In genomic region chr18:6200375-6200774, GRCh38 we compare ENCODE assay signal across 33 cellular contexts.
"Had no signal": no experiment of that assay in that cellular context is flagged by ENCODE, and none has a peak within 500 bp of the region (broad histone marks: within the 10 kb centered on the region; RNA-seq: fewer than 3 reads in every experiment).

No MANE protein-coding gene starts in this region.

- H3K27ac ChIP-seq: adrenal gland, body of pancreas, brain microvascular endothelial cell, breast epithelium, VCaP had no signal

- DNase-seq: activated B cell treated with CpG ODN at 0.5 μM for 24 hours; activated CD4-positive, alpha-beta memory T cell treated with anti-CD3 and anti-CD28 coated beads for 36 hours; activated CD4-positive, alpha-beta T cell treated with anti-CD3 and anti-CD28 coated beads for 4 hours; activated CD4-positive, alpha-beta T cell treated with anti-CD3 and anti-CD28 coated beads, Interleukin-2, amount 10 ng/mL, durations not matched to agents 24 days and 14 days; activated CD4-positive, alpha-beta T cell treated with anti-CD3 and anti-CD28 coated beads, Interleukin-2, amount 50 U/mL, for 1 hour; activated CD4-positive, alpha-beta T cell treated with anti-CD3 and anti-CD28 coated beads, Interleukin-2, amount 50 U/mL, for 4 hours; activated CD4-positive, CD25-positive, alpha-beta regulatory T cell treated with anti-CD3 and anti-CD28 coated beads, Interleukin-2, amount 50 U/mL, for 72 hours; activated CD8-positive, alpha-beta memory T cell treated with anti-CD3 and anti-CD28 coated beads, Interleukin-2, amount 50 U/mL, for 4 hours; activated CD8-positive, alpha-beta T cell treated with anti-CD3 and anti-CD28 coated beads for 36 hours; activated effector memory CD4-positive, alpha-beta T cell treated with anti-CD3 and anti-CD28 coated beads, Interleukin-2, amount 50 U/mL, for 16 hours; activated gamma-delta T cell treated with Interleukin-2 at 50 U/mL for 16 hours; activated naive CD4-positive, alpha-beta T cell; activated naive CD4-positive, alpha-beta T cell treated with anti-CD3 and anti-CD28 coated beads for 36 hours; activated naive CD4-positive, alpha-beta T cell treated with anti-CD3 and anti-CD28 coated beads, Interleukin-2, amount 50 U/mL, for 16 hours; activated naive CD8-positive, alpha-beta T cell treated with anti-CD3 and anti-CD28 coated beads for 36 hours; activated T-cell treated with anti-CD3 and anti-CD28 coated beads for 4 hours; activated T-cell treated with anti-CD3 and anti-CD28 coated beads, Interleukin-2, amount 50 U/mL, for 1 hour; activated T-cell treated with anti-CD3 and anti-CD28 coated beads, Interleukin-2, amount 50 U/mL, for 4 hours; activated T-cell treated with anti-CD3 and anti-CD28 coated beads, Interleukin-2, amount 50 U/mL, for 72 hours; adrenal gland; amniotic stem cell; aorta; body of pancreas; brain microvascular endothelial cell; central memory CD4-positive, alpha-beta T cell; T-helper 2 cell; T-helper 9 cell had no signal

- H3K4me1 ChIP-seq: adrenal gland, body of pancreas, breast epithelium had no signal

- H3K27me3 Mint-ChIP-seq: activated B cell treated with CpG ODN at 0.5 μM for 24 hours; activated CD4-positive, alpha-beta memory T cell treated with anti-CD3 and anti-CD28 coated beads for 36 hours; activated CD4-positive, alpha-beta T cell treated with anti-CD3 and anti-CD28 coated beads, Interleukin-2, amount 10 ng/mL, durations not matched to agents 24 days and 14 days; activated CD8-positive, alpha-beta T cell treated with anti-CD3 and anti-CD28 coated beads for 36 hours; activated naive CD8-positive, alpha-beta T cell treated with anti-CD3 and anti-CD28 coated beads for 36 hours; activated T-helper 17 cell treated with anti-CD3 and anti-CD28 coated beads, Interleukin-2, amount 50 U/mL, for 72 hours had no signal

- H3K36me3 ChIP-seq: adrenal gland, brain microvascular endothelial cell, breast epithelium had no signal

- H3K4me1 Mint-ChIP-seq: activated B cell treated with CpG ODN at 0.5 μM for 24 hours; activated CD4-positive, alpha-beta T cell treated with anti-CD3 and anti-CD28 coated beads, Interleukin-2, amount 10 ng/mL, durations not matched to agents 24 days and 14 days; activated naive CD8-positive, alpha-beta T cell treated with anti-CD3 and anti-CD28 coated beads for 36 hours; activated T-helper 17 cell treated with anti-CD3 and anti-CD28 coated beads, Interleukin-2, amount 50 U/mL, for 72 hours had no signal

- H3K9me3 ChIP-seq: adrenal gland, body of pancreas, breast epithelium had no signal

- H3K36me3 Mint-ChIP-seq: activated CD4-positive, alpha-beta memory T cell treated with anti-CD3 and anti-CD28 coated beads for 36 hours; activated naive CD8-positive, alpha-beta T cell treated with anti-CD3 and anti-CD28 coated beads for 36 hours had no signal

- H3K27ac Mint-ChIP-seq: activated B cell treated with CpG ODN at 0.5 μM for 24 hours; activated CD4-positive, alpha-beta memory T cell treated with anti-CD3 and anti-CD28 coated beads for 36 hours; activated CD4-positive, alpha-beta T cell treated with anti-CD3 and anti-CD28 coated beads, Interleukin-2, amount 10 ng/mL, durations not matched to agents 24 days and 14 days; activated CD8-positive, alpha-beta T cell treated with anti-CD3 and anti-CD28 coated beads for 36 hours; activated naive CD4-positive, alpha-beta T cell treated with anti-CD3 and anti-CD28 coated beads for 36 hours; activated naive CD4-positive, alpha-beta T cell treated with anti-CD3 and anti-CD28 coated beads, Interleukin-2, amount 50 U/mL, for 72 hours; activated naive CD8-positive, alpha-beta T cell treated with anti-CD3 and anti-CD28 coated beads for 36 hours; activated T-cell treated with anti-CD3 and anti-CD28 coated beads, Interleukin-2, amount 50 U/mL, for 72 hours; activated T-helper 1 cell treated with anti-CD3 and anti-CD28 coated beads, Interleukin-12 subunit alpha, Interleukin-12 subunit beta, Interleukin-2, Interleukin-4 antibody, amounts not matched to agents 30 ng/mL and 10 ng/mL and 1 ng/mL, durations not matched to agents 14 hours and 24 hours and 36 hours; activated T-helper 17 cell treated with anti-CD3 and anti-CD28 coated beads, Interleukin-2, amount 50 U/mL, for 72 hours; T-helper 2 cell treated with Interferon-gamma antibody and Interleukin-4, amounts not matched to agents 5 μg/mL and 100 μg/mL, for 36 hours had no signal

- H3K4me3 Mint-ChIP-seq: activated B cell treated with CpG ODN at 0.5 μM for 24 hours; activated CD4-positive, alpha-beta memory T cell treated with anti-CD3 and anti-CD28 coated beads for 36 hours; activated CD4-positive, alpha-beta T cell treated with anti-CD3 and anti-CD28 coated beads, Interleukin-2, amount 10 ng/mL, durations not matched to agents 24 days and 14 days; activated CD8-positive, alpha-beta T cell treated with anti-CD3 and anti-CD28 coated beads for 36 hours; activated naive CD4-positive, alpha-beta T cell treated with anti-CD3 and anti-CD28 coated beads for 36 hours; activated naive CD8-positive, alpha-beta T cell treated with anti-CD3 and anti-CD28 coated beads for 36 hours; activated T-cell treated with anti-CD3 and anti-CD28 coated beads, Interleukin-2, amount 50 U/mL, for 4 hours; activated T-cell treated with anti-CD3 and anti-CD28 coated beads, Interleukin-2, amount 50 U/mL, for 72 hours; activated T-helper 1 cell treated with anti-CD3 and anti-CD28 coated beads, Interleukin-12 subunit alpha, Interleukin-12 subunit beta, Interleukin-2, Interleukin-4 antibody, amounts not matched to agents 30 ng/mL and 10 ng/mL and 1 ng/mL, durations not matched to agents 14 hours and 24 hours and 36 hours; activated T-helper 17 cell treated with anti-CD3 and anti-CD28 coated beads, Interleukin-2, amount 50 U/mL, for 72 hours; T-helper 2 cell treated with Interferon-gamma antibody and Interleukin-4, amounts not matched to agents 5 μg/mL and 100 μg/mL, for 36 hours had no signal

- H3K27me3 ChIP-seq: adrenal gland, body of pancreas, brain microvascular endothelial cell, breast epithelium had no signal

- H3K4me3 ChIP-seq: adrenal gland, body of pancreas, breast epithelium had no signal

- H3K9me3 Mint-ChIP-seq: activated CD4-positive, alpha-beta T cell treated with anti-CD3 and anti-CD28 coated beads, Interleukin-2, amount 10 ng/mL, durations not matched to agents 24 days and 14 days; activated CD8-positive, alpha-beta T cell treated with anti-CD3 and anti-CD28 coated beads for 36 hours; activated naive CD4-positive, alpha-beta T cell treated with anti-CD3 and anti-CD28 coated beads for 36 hours; activated naive CD8-positive, alpha-beta T cell treated with anti-CD3 and anti-CD28 coated beads for 36 hours; activated T-helper 1 cell treated with anti-CD3 and anti-CD28 coated beads, Interleukin-12 subunit alpha, Interleukin-12 subunit beta, Interleukin-2, Interleukin-4 antibody, amounts not matched to agents 30 ng/mL and 10 ng/mL and 1 ng/mL, durations not matched to agents 14 hours and 24 hours and 36 hours; T-helper 2 cell treated with Interferon-gamma antibody and Interleukin-4, amounts not matched to agents 5 μg/mL and 100 μg/mL, for 36 hours had no signal
